8 cellular contexts compared by ENCODE assay signal in the genomic region with DNA sequence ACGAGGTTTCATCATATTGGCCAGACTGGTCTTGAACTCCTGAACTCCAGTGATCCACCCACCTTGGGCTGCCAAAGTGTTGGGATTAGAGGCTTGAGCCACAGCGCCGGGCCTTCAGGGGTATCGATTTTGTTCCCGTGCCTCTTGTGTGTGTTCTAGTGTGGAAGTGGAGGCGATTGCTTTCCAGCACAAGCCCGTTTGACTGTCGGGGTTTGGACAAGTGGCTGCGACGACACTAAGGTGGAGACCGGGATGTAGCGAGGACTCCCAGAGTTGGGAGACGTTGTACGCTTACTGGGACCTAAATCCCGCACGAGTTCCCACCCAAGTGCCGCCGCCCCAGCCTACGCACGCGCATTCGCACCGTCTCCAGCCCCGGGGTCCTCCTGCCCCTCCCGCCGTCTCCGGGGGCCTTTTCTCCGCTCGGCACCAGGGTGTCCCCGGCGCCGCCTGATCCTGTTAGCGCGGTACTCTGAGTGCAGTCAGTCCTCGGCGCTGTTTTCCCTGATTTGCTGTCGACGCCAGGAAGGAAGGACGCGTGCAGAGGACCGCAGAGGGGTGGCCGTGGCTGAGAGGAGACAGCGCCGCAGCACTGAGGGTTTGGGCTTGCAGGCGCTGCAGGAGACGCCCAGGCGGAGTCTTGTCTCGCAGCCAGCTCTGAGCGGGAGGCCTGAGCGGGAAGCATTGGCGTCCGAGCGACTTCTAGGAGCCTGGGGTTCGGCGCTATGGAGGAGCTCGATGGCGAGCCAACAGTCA. TPM values are rescaled to one million over a fixed set of nuclear protein-coding genes. Genes with fewer than 3 reads are reported as not detected.
DNase-seq lines count a peak whose midpoint lies in the region; ATAC-seq and TF ChIP-seq lines count a peak whose summit lies in the region.

A gene with protein sequence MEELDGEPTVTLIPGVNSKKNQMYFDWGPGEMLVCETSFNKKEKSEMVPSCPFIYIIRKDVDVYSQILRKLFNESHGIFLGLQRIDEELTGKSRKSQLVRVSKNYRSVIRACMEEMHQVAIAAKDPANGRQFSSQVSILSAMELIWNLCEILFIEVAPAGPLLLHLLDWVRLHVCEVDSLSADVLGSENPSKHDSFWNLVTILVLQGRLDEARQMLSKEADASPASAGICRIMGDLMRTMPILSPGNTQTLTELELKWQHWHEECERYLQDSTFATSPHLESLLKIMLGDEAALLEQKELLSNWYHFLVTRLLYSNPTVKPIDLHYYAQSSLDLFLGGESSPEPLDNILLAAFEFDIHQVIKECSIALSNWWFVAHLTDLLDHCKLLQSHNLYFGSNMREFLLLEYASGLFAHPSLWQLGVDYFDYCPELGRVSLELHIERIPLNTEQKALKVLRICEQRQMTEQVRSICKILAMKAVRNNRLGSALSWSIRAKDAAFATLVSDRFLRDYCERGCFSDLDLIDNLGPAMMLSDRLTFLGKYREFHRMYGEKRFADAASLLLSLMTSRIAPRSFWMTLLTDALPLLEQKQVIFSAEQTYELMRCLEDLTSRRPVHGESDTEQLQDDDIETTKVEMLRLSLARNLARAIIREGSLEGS (plus strand): TSS at position 643 of the 756 bp plus-strand sequence. CDS start 83 bp downstream, at position 726.

- 0% methylated on average over 57 of the region's 57 CpGs for WGBS in lung, 2 donors

- DNase-seq in HS-5 (ENCODE audit: low read depth) (peak; percentile 82), NK-92 (lab: John Stamatoyannopoulos, UW; ENCODE audit: unreplicated experiment) (peak; percentile 53), lung (ENCODE audit: low spot score) (peak; percentile 93)
- peak; percentile 84 to 92 for DNase-seq in activated CD8-positive, alpha-beta memory T cell treated with anti-CD3 and anti-CD28 coated beads for 1 hour (ENCODE audit: extremely low read depth in 1 of 2, low read depth in 1 of 2)
- DNase-seq in effector CD4-positive, alpha-beta T cell: peak; percentile 89
- peak; percentile 82 to 93 (median 87) for DNase-seq in stimulated activated CD4-positive, alpha-beta T cell treated with anti-CD3 and anti-CD28 coated beads, TNF-alpha, amount 100 ng/mL, for 24 hours (ENCODE audit: low read depth in 3 of 3)

- H3K4me3 ChIP-seq in BLaER1: peak within 1 kb of the TSS; percentile 85
- peak within 1 kb of the TSS; percentile 97 for H3K4me3 ChIP-seq in lung

- H3K9me3 ChIP-seq in BLaER1: no peaks in the 10 kb centered on the region
- H3K9me3 ChIP-seq in lung (ENCODE audit: control insufficient read depth in 2 of 2, insufficient read depth in 1 of 2, low read length in 1 of 2): no peaks in the 10 kb centered on the region

- no peak for TF ChIP-seq CTCF in lung (IDR thresholded peaks at IDR 0.05; ENCODE audit: control extremely low read depth, extremely low read depth)

- peak within 1 kb of the TSS; percentile 98 for H3K9ac ChIP-seq in BLaER1

- peak; percentile 75 for ATAC-seq in GM19397 (IDR thresholded peaks at IDR 0.05; ENCODE audit: unreplicated experiment)
- ATAC-seq in lung (ENCODE audit: insufficient read depth, low FRiP score): peak; percentile 94

- H3K36me3 ChIP-seq in BLaER1 (peaks cover 24% of the 10 kb centered on the region), lung (ENCODE audit: control insufficient read depth in 2 of 2, insufficient read depth in 2 of 2, low read length in 2 of 2) (peaks cover 0 to 7% of the 10 kb centered on the region in 2 donors)

- H3K4me1 ChIP-seq in BLaER1 (peaks cover 30% of the 10 kb centered on the region), lung (ENCODE audit: control insufficient read depth in 2 of 2, insufficient read depth in 2 of 2, low read length in 2 of 2) (no peaks in the 10 kb centered on the region)

- H3K27me3 ChIP-seq in BLaER1 (no peaks in the 10 kb centered on the region), lung (ENCODE audit: control insufficient read depth, insufficient read depth) (no peaks in the 10 kb centered on the region)

- 0 out of 2 replicates have a peak, but pooled peaks cover 19% of the 10 kb centered on the region for H4K20me1 ChIP-seq in BLaER1

- H3K27ac ChIP-seq in BLaER1 (peak within 1 kb of the TSS; percentile 99), lung (ENCODE audit: low read depth in 1 of 2, low read length in 1 of 2) (peak within 1 kb of the TSS; percentile 86 to 99)

- peak within 1 kb of the TSS; percentile 97 for H3K4me2 ChIP-seq in BLaER1

RNA-seq across cellular contexts. Expression of the gene that starts here (rescaled TPM):
- total RNA-seq in lung: 10 to 100 TPM; 46.4 to 69.5 TPM
- 10 to 100 TPM; 40.4 to 45.8 TPM for polyA plus RNA-seq in lung

Comparison
In these comparisons a context has a peak if more than half of its experiments do, and no peak if none do; other contexts are left out.
1. Peak in every context shown above with its lines: DNase-seq, ATAC-seq, H3K4me3 ChIP-seq and H3K27ac ChIP-seq.